In genomic region chr20:58416832-58417231, GRCh38 we compare ENCODE assay signal across 17 cellular contexts. TPM values are rescaled to one million over a fixed set of nuclear protein-coding genes. Genes with fewer than 3 reads are reported as not detected.
A peak's percentile ranks its signal among the peaks of the same experiment; 100 is the strongest.
DNase-seq lines count a peak whose midpoint lies in the region; ATAC-seq, FAIRE-seq and TF ChIP-seq lines count a peak whose summit lies in the region.
"Had no signal": no experiment of that assay in that cellular context is flagged by ENCODE, and none has a peak within 500 bp of the region (broad histone marks: within the 10 kb centered on the region; RNA-seq: fewer than 3 reads in every experiment).

No MANE protein-coding gene starts in this region.

- peaks cover 21% of the 10 kb centered on the region for H3K4me1 Mint-ChIP-seq in activated CD4-positive, alpha-beta T cell treated with anti-CD3 and anti-CD28 coated beads, Interleukin-2, amount 10 ng/mL, durations not matched to agents 24 days and 14 days
- H3K4me1 Mint-ChIP-seq in naive thymus-derived CD8-positive, alpha-beta T cell: peaks cover 17 to 35% (median 27%) of the 10 kb centered on the region in 4 donors

- POLR2A ChIA-PET in naive thymus-derived CD8-positive, alpha-beta T cell (lab: Charles Lee): no interaction called here

- WGBS in HUES64: 60% methylated on average over 2 of the region's 2 CpGs
- WGBS in neuronal stem cell (ENCODE audit: extremely low coverage in 2 of 2, insufficient read length in 2 of 2, insufficient replicate concordance in 1 of 2), 2 donors: no CpG with 5 or more reads among the region's 2 CpGs

- no peak overlapping the region for H3K14ac ChIP-seq in neuronal stem cell (ENCODE audit: low read length)

- no peaks in the 10 kb centered on the region for H3K27me3 Mint-ChIP-seq in activated CD4-positive, alpha-beta T cell treated with anti-CD3 and anti-CD28 coated beads, Interleukin-2, amount 10 ng/mL, durations not matched to agents 24 days and 14 days
- H3K27me3 Mint-ChIP-seq in naive thymus-derived CD8-positive, alpha-beta T cell: no peaks in the 10 kb centered on the region

- H2BK12ac ChIP-seq in neuronal stem cell (ENCODE audit: low read length): no peak overlapping the region

- H2BK120ac ChIP-seq in neuronal stem cell (ENCODE audit: low read depth, low read length): no peak overlapping the region

- H3K27me3 ChIP-seq in HUES64 (ENCODE audit: insufficient read depth, low read length) (no peaks in the 10 kb centered on the region), bronchial epithelial cell (ENCODE audit: control insufficient read depth, insufficient read depth, low read length) (no peaks in the 10 kb centered on the region), neuronal stem cell (ENCODE audit: control insufficient read depth in 3 of 3, insufficient read depth in 3 of 3, low read depth in 1 of 3, low read length in 3 of 3) (no peaks in the 10 kb centered on the region)
- H3K27me3 ChIP-seq: pancreas, thyroid gland had no signal

- FAIRE-seq in bronchial epithelial cell (lab: Jason Lieb, UNC): no peak
- FAIRE-seq: pancreas had no signal

- H3K4me3 ChIP-seq in HUES64 (ENCODE audit: low read length) (no peak overlapping the region), bronchial epithelial cell (ENCODE audit: low read depth, low read length) (no peak overlapping the region), neuronal stem cell (ENCODE audit: low read length in 2 of 2) (no peak overlapping the region)
- H3K4me3 ChIP-seq: pancreas, thyroid gland had no signal

- H2BK5ac ChIP-seq in neuronal stem cell (ENCODE audit: low read length): no peak overlapping the region

- no peak overlapping the region for H3K18ac ChIP-seq in neuronal stem cell (ENCODE audit: low read length)

- no peak overlapping the region for H2BK15ac ChIP-seq in neuronal stem cell (ENCODE audit: low read length)

- no peak overlapping the region for H2AK5ac ChIP-seq in neuronal stem cell (ENCODE audit: low read depth, low read length)

- 0 out of 2 replicates have a peak, but pooled peaks cover 3% of the 10 kb centered on the region for H3K9me3 ChIP-seq in HUES64 (ENCODE audit: insufficient read depth, low read depth, low read length)
- H3K9me3 ChIP-seq in neuronal stem cell (replicated peaks in 1 of 2; ENCODE audit: control insufficient read depth in 2 of 2, insufficient read depth in 1 of 2, low read depth in 1 of 2, low read length in 2 of 2): peaks cover 0 to 13% of the 10 kb centered on the region in 2 donors
- H3K9me3 ChIP-seq: pancreas, thyroid gland had no signal

- no peak overlapping the region for H4K8ac ChIP-seq in neuronal stem cell (ENCODE audit: low read depth, low read length)

- H3K36me3 ChIP-seq in HUES64 (ENCODE audit: insufficient read depth, low read length): peaks cover 23% of the 10 kb centered on the region
- peaks cover 2% of the 10 kb centered on the region for H3K36me3 ChIP-seq in bronchial epithelial cell (ENCODE audit: control insufficient read depth, insufficient read depth, low read length)
- peaks cover 3 to 44% of the 10 kb centered on the region in 2 donors for H3K36me3 ChIP-seq in neuronal stem cell (replicated peaks in 1 of 2; ENCODE audit: control insufficient read depth in 2 of 2, insufficient read depth in 2 of 2, low read length in 2 of 2)
- H3K36me3 ChIP-seq: thyroid gland had no signal

- H3K4ac ChIP-seq in neuronal stem cell (ENCODE audit: low read length): no peak overlapping the region

- H3K9ac ChIP-seq in HUES64 (ENCODE audit: low read depth, low read length) (no peak overlapping the region), neuronal stem cell (ENCODE audit: low read depth, low read length, poor library complexity) (no peak overlapping the region)

- no peaks in the 10 kb centered on the region for H3K9me3 Mint-ChIP-seq in activated CD4-positive, alpha-beta T cell treated with anti-CD3 and anti-CD28 coated beads, Interleukin-2, amount 10 ng/mL, durations not matched to agents 24 days and 14 days
- peaks cover 0 to 3% (median 0%) of the 10 kb centered on the region in 9 donors for H3K9me3 Mint-ChIP-seq in naive thymus-derived CD8-positive, alpha-beta T cell

- DNase-seq in activated CD4-positive, alpha-beta T cell treated with anti-CD3 and anti-CD28 coated beads, Interleukin-2, amount 10 ng/mL, durations not matched to agents 24 days and 14 days: no peak
- DNase-seq in activated CD4-positive, alpha-beta T cell treated with anti-CD3 and anti-CD28 coated beads for 4 hours: no peak
- DNase-seq in bronchial epithelial cell (ENCODE audit: low read depth) (peak; percentile 80), neuronal stem cell (ENCODE audit: low spot score) (no peak), GDM1 (lab: John Stamatoyannopoulos, UW) (no peak)
- DNase-seq in naive thymus-derived CD8-positive, alpha-beta T cell: peak in 1 of 10 donors; percentile 21
- DNase-seq: amygdala; HCEC 1CT; MV-4-11; NCI-H2107; NCI-H774; pancreas; stimulated activated CD4-positive, alpha-beta T cell treated with anti-CD3 and anti-CD28 coated beads, Interleukin-4, amount 100 ng/mL, for 24 hours; SW 1271; thyroid gland had no signal

- no peak for TF ChIP-seq CTCF in bronchial epithelial cell (IDR thresholded peaks at IDR 0.05; ENCODE audit: insufficient read depth, low read length, severe bottlenecking)

- no peak overlapping the region for H3K4me2 ChIP-seq in neuronal stem cell (ENCODE audit: insufficient read depth, low read length, poor library complexity, severe bottlenecking)

- no peak overlapping the region for H4K91ac ChIP-seq in neuronal stem cell (ENCODE audit: low read depth, low read length, poor library complexity)

- peaks cover 45% of the 10 kb centered on the region for H3K36me3 Mint-ChIP-seq in activated CD4-positive, alpha-beta T cell treated with anti-CD3 and anti-CD28 coated beads, Interleukin-2, amount 10 ng/mL, durations not matched to agents 24 days and 14 days (ENCODE audit: low read depth)
- H3K36me3 Mint-ChIP-seq in naive thymus-derived CD8-positive, alpha-beta T cell: peaks cover 4 to 49% (median 17%) of the 10 kb centered on the region in 3 donors

- H2AFZ ChIP-seq in neuronal stem cell (ENCODE audit: low read length): no peak overlapping the region

- H3K27ac Mint-ChIP-seq in activated CD4-positive, alpha-beta T cell treated with anti-CD3 and anti-CD28 coated beads, Interleukin-2, amount 10 ng/mL, durations not matched to agents 24 days and 14 days: peak overlapping the region; percentile 64
- H3K27ac Mint-ChIP-seq in naive thymus-derived CD8-positive, alpha-beta T cell: peak overlapping the region; percentile 25 to 84 (median 66)

- H3K4me1 ChIP-seq in HUES64 (ENCODE audit: insufficient read depth, low read length) (peaks cover 37% of the 10 kb centered on the region), neuronal stem cell (ENCODE audit: control insufficient read depth in 2 of 2, insufficient read depth in 1 of 2, low read depth in 1 of 2, low read length in 2 of 2) (no peaks in the 10 kb centered on the region)

- peak overlapping the region; percentile 50; the same call in 1 of the 2 replicates for H3K27ac ChIP-seq in HUES64 (ENCODE audit: low read depth, low read length)
- H3K27ac ChIP-seq in neuronal stem cell (replicated peaks; ENCODE audit: low read length): no peak overlapping the region
- H3K27ac ChIP-seq: pancreas had no signal

- H3K4me3 Mint-ChIP-seq in activated CD4-positive, alpha-beta T cell treated with anti-CD3 and anti-CD28 coated beads, Interleukin-2, amount 10 ng/mL, durations not matched to agents 24 days and 14 days: peak overlapping the region; percentile 30
- peak overlapping the region in 5 of 10 donors; percentile 39 to 62 (median 44) for H3K4me3 Mint-ChIP-seq in naive thymus-derived CD8-positive, alpha-beta T cell

- ATAC-seq in naive thymus-derived CD8-positive, alpha-beta T cell: peak in 1 of 2 donors; percentile 22
- ATAC-seq in GM19455 (IDR thresholded peaks at IDR 0.05; ENCODE audit: unreplicated experiment): no peak
- ATAC-seq: pancreas had no signal

- no peak overlapping the region for H3K23ac ChIP-seq in neuronal stem cell (ENCODE audit: low read depth, low read length, poor library complexity)

- peaks cover 5% of the 10 kb centered on the region for H3K79me1 ChIP-seq in neuronal stem cell (ENCODE audit: low read depth, low read length)

- intact Hi-C loops in activated CD4-positive, alpha-beta T cell treated with anti-CD3 and anti-CD28 coated beads, Interleukin-2, amount 10 ng/mL, durations not matched to agents 24 days and 14 days (cut with micrococcal nuclease): no loop called here

RNA-seq across cellular contexts. Expression of gene VAPB, which starts 27.8 kb away (rescaled TPM):
- total RNA-seq in activated CD4-positive, alpha-beta T cell treated with anti-CD3 and anti-CD28 coated beads, Interleukin-2, amount 10 ng/mL, durations not matched to agents 24 days and 14 days: 35.0 and 36.5 TPM in 2 replicates
- polyA plus RNA-seq in HUES64 (2013, experiment 1 of 2): 33.0 TPM
- 41.6 TPM for polyA plus RNA-seq in HUES64 (2013, experiment 2 of 2)
- 12.9 and 16.3 TPM in 2 replicates for total RNA-seq in bronchial epithelial cell
- 10 to 100 TPM; 34.0 to 34.3 TPM for total RNA-seq in naive thymus-derived CD8-positive, alpha-beta T cell
- polyA plus RNA-seq in naive thymus-derived CD8-positive, alpha-beta T cell: 10 to 100 TPM; 24.7 to 34.1 (median 28.4) TPM
- polyA plus RNA-seq in neuronal stem cell (2013, experiment 1 of 2): 33.3 TPM
- 33.3 TPM for polyA plus RNA-seq in neuronal stem cell (2013, experiment 2 of 2)
